ENCODE assay signal across 19 cellular contexts in the genomic region with DNA sequence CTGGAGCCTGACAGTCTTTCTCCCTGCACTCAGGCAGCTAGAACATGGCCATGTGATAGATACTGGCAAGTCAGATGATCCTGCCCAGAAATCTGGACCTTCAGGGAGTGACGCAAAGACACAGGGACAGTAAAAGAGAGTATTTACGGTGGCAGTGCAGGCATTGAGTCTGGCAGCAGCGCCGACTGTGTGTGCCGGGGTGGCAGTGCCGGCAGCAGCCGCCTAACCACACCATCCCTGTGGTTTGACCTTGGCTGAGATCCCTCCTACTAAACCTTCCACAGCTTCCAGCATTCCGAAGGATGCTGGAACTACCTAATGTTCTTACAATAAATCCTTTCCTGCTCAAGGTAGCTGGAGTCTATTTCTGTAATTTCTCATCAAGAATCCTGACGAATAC. TPM values are rescaled to one million over a fixed set of nuclear protein-coding genes. Genes with fewer than 3 reads are reported as not detected.
DNase-seq lines count a peak whose midpoint lies in the region; ATAC-seq lines count a peak whose summit lies in the region.
"Had no signal": no experiment of that assay in that cellular context is flagged by ENCODE, and none has a peak within 500 bp of the region (broad histone marks: within the 10 kb centered on the region; RNA-seq: fewer than 3 reads in every experiment).

No MANE protein-coding gene starts in this region.

- H3K36me3 ChIP-seq in aorta (ENCODE audit: control insufficient read depth in 1 of 2, insufficient read depth in 2 of 2, low read length in 1 of 2), result no peaks in the 10 kb centered on the region
- H3K36me3 ChIP-seq: esophagus muscularis mucosa had no signal

- WGBS in aorta, 2 donors, result 76 to 77% methylated on average over 9 of the region's 9 CpGs

- ATAC-seq in aorta (ENCODE audit: low FRiP score), result no peak
- ATAC-seq: A549; activated naive CD8-positive, alpha-beta T cell treated with anti-CD3 and anti-CD28 coated beads, Interleukin-2, amount 50 U/mL, for 24 hours; activated T-cell treated with anti-CD3 and anti-CD28 coated beads, Interleukin-2, amount 50 U/mL, for 4 hours; left ventricle myocardium superior; stimulated activated memory B cell treated with anti-CD40 and anti-IgM and Interleukin-4, amounts not matched to agents 10 μg/mL and 1 μg/mL and 100 μg/mL, for 72 hours had no signal

- DNase-seq in ACHN, result peak; percentile 47
- DNase-seq in LoVo (ENCODE audit: low spot score), result peak; percentile 32
- peak; percentile 63 for DNase-seq in amniotic epithelial cell (ENCODE audit: low read depth)
- peak; percentile 31 for DNase-seq in kidney tubule cell (ENCODE audit: low spot score)
- no peak for DNase-seq in stimulated activated naive CD4-positive, alpha-beta T cell treated with Interleukin-2 at 50 U/mL for 16 hours (lab: John Stamatoyannopoulos, UW)
- no peak for DNase-seq in aorta
- no peak for DNase-seq in cardiac septum (ENCODE audit: low spot score)
- DNase-seq in NCI-H1436 (lab: John Stamatoyannopoulos, UW), result no peak
- DNase-seq: activated CD4-positive, alpha-beta T cell treated with anti-CD3 and anti-CD28 coated beads, Interleukin-2, amount 50 U/mL, for 4 hours; activated naive CD8-positive, alpha-beta T cell treated with anti-CD3 and anti-CD28 coated beads, Interleukin-2, amount 50 U/mL, for 24 hours; activated T-cell treated with anti-CD3 and anti-CD28 coated beads, Interleukin-2, amount 50 U/mL, for 4 hours; HCEC 1CT; left ventricle myocardium superior; NCI-H187; SHP77 had no signal

- H3K4me3 ChIP-seq in aorta (ENCODE audit: low read length in 2 of 2), result no peak overlapping the region
- H3K4me3 ChIP-seq: A549, esophagus muscularis mucosa had no signal

- intact Hi-C loops in aorta (cut with DNase I) (no loop called here), cardiac septum (cut with DNase I) (no loop called here)

- H3K9me3 ChIP-seq in aorta (ENCODE audit: control insufficient read depth, low read length), result no peaks in the 10 kb centered on the region
- H3K9me3 ChIP-seq: A549, esophagus muscularis mucosa had no signal

- H3K27me3 ChIP-seq in aorta (ENCODE audit: control insufficient read depth in 1 of 2, insufficient read depth in 2 of 2, low read length in 1 of 2), result no peaks in the 10 kb centered on the region
- H3K27me3 ChIP-seq: esophagus muscularis mucosa had no signal

- no peaks in the 10 kb centered on the region for H3K4me1 ChIP-seq in aorta (ENCODE audit: control insufficient read depth in 1 of 2, insufficient read depth in 2 of 2, low read length in 2 of 2)

- H3K27ac ChIP-seq in aorta (ENCODE audit: low read depth in 1 of 2, low read length in 2 of 2), result no peak overlapping the region
- H3K27ac ChIP-seq: A549, esophagus muscularis mucosa, KMS-11 had no signal

- in situ Hi-C loops in ACHN (cut with HindIII; ENCODE audit: low pct_ligation_motif_present, low pct_unique_long_range_greater_than_20kb, low sequenced_read_pairs), result no loop called here

RNA-seq across cellular contexts. Expression of gene TSPAN3, which starts 4.6 kb away (rescaled TPM):
- total RNA-seq in aorta (100 to 1,000 TPM; 106 to 121 TPM), cardiac septum (101 TPM)
- polyA plus RNA-seq in aorta, result 100 to 1,000 TPM; 107 to 123 TPM

Comparison
In these comparisons a context has a peak if more than half of its experiments do, and no peak if none do; other contexts are left out.
1. DNase-seq: peak in ACHN (single experiment), LoVo (single experiment), amniotic epithelial cell (single experiment) and kidney tubule cell (single experiment); none in stimulated activated naive CD4-positive, alpha-beta T cell treated with Interleukin-2 at 50 U/mL for 16 hours (single experiment), aorta (0 of 2), cardiac septum (single experiment) and NCI-H1436 (single experiment).